In genomic region chr7:12244129-12244528, GRCh38 we compare ENCODE assay signal across 7 cellular contexts.
A peak's percentile ranks its signal among the peaks of the same experiment; 100 is the strongest.
DNase-seq lines count a peak whose midpoint lies in the region; TF ChIP-seq lines count a peak whose summit lies in the region.

No MANE protein-coding gene starts in this region.

- H3K4me2 ChIP-seq in parathyroid adenoma (ENCODE audit: low read length) = no peak overlapping the region

- no peaks in the 10 kb centered on the region for H3K4me1 ChIP-seq in parathyroid adenoma

- no peaks in the 10 kb centered on the region for H3K36me3 ChIP-seq in parathyroid adenoma (ENCODE audit: control insufficient read depth, insufficient read depth, low read length)

- no peak overlapping the region for H2AFZ ChIP-seq in parathyroid adenoma

- no peaks in the 10 kb centered on the region for H3K9me3 ChIP-seq in parathyroid adenoma (ENCODE audit: control insufficient read depth, low read length)

- no peak overlapping the region for H3K27ac ChIP-seq in parathyroid adenoma
- no peak overlapping the region for H3K27ac ChIP-seq in coronary artery

- no peak overlapping the region for H3K9ac ChIP-seq in parathyroid adenoma

- H3K79me2 ChIP-seq in parathyroid adenoma = no peaks in the 10 kb centered on the region

- H3K27me3 ChIP-seq in parathyroid adenoma (ENCODE audit: control insufficient read depth, insufficient read depth, low read length) = no peaks in the 10 kb centered on the region

- H3K4me3 ChIP-seq in GM12875 (ENCODE audit: low read depth, low read length) = no peak overlapping the region
- no peak overlapping the region for H3K4me3 ChIP-seq in parathyroid adenoma (ENCODE audit: low read depth, low read length)
- H3K4me3 ChIP-seq in coronary artery = no peak overlapping the region

- TF ChIP-seq CTCF in GM12875 (IDR thresholded peaks at IDR 0.05; ENCODE audit: borderline replicate concordance, insufficient read depth, low read depth, low read length) (0 out of 2 replicates have a peak, but pooled peaks have one; percentile 25), parathyroid adenoma (IDR thresholded peaks at IDR 0.05) (peak; percentile 60), coronary artery (IDR thresholded peaks at IDR 0.05) (no peak)

- peak; percentile 31 for DNase-seq in MV-4-11 (lab: John Stamatoyannopoulos, UW)
- DNase-seq in cerebellar cortex (ENCODE audit: low spot score) = peak; percentile 23
- DNase-seq in coronary artery (ENCODE audit: low spot score) = no peak
- DNase-seq in NCI-H2029 (lab: John Stamatoyannopoulos, UW) = no peak
- DNase-seq in stimulated activated CD4-positive, alpha-beta T cell treated with anti-CD3 and anti-CD28 coated beads, Interleukin-4, amount 100 ng/mL, for 1 hour = no peak

Comparison
In these comparisons a context has a peak if more than half of its experiments do, and no peak if none do; other contexts are left out.
1. DNase-seq: peak in MV-4-11 (single experiment) and cerebellar cortex (single experiment); none in coronary artery (single experiment), NCI-H2029 (single experiment) and stimulated activated CD4-positive, alpha-beta T cell treated with anti-CD3 and anti-CD28 coated beads, Interleukin-4, amount 100 ng/mL, for 1 hour (single experiment).